12 cellular contexts compared by ENCODE assay signal in the genomic region with DNA sequence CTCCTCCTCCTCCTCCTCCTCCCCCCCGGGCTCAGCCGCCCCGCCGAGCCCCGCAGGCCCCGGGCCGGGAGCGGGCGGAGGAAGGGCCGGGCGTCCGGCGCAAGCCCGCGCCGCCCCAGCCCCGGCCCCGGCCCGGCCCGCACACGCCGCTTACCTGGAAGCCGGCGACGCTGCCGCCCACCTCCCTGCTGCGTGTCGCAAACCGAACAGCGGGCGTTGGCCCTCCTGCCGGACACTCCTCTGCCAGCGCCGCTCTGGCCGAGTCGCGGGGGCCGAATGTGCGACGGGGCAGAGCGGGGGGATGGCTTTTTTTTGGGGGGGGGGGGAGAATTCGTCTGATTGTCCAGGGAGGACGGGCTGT. TPM values are rescaled to one million over a fixed set of nuclear protein-coding genes. Genes with fewer than 3 reads are reported as not detected.
DNase-seq lines count a peak whose midpoint lies in the region; ATAC-seq and TF ChIP-seq lines count a peak whose summit lies in the region.
"Had no signal": no experiment of that assay in that cellular context is flagged by ENCODE, and none has a peak within 500 bp of the region (broad histone marks: within the 10 kb centered on the region; RNA-seq: fewer than 3 reads in every experiment).

No MANE protein-coding gene starts in this region.

- H3K4me1 ChIP-seq in CD4-positive, alpha-beta memory T cell (ENCODE audit: insufficient read depth, low read length), result peaks cover 14% of the 10 kb centered on the region
- H3K4me1 ChIP-seq in SJCRH30, result peaks cover 15% of the 10 kb centered on the region; the same call in 1 of the 2 replicates
- peaks cover 38% of the 10 kb centered on the region for H3K4me1 ChIP-seq in left ventricle myocardium inferior
- H3K4me1 ChIP-seq in prostate gland (replicated peaks), result peaks cover 6% of the 10 kb centered on the region

- H3K27ac Mint-ChIP-seq in CD4-positive, alpha-beta memory T cell, result no peak overlapping the region

- intact Hi-C loops in CD4-positive, alpha-beta memory T cell (cut with micrococcal nuclease), result no loop called here
- intact Hi-C loops in left ventricle myocardium inferior (cut with micrococcal nuclease), result no loop called here
- intact Hi-C loops in prostate gland (cut with DNase I), result no loop called here

- H3K4me3 ChIP-seq in CD4-positive, alpha-beta memory T cell (ENCODE audit: low read length in 2 of 2), result no peak overlapping the region
- H3K4me3 ChIP-seq in SJCRH30 (peak overlapping the region; percentile 85), left ventricle myocardium inferior (peak overlapping the region; percentile 67), prostate gland (peak overlapping the region; percentile 12 to 22)

- DNase-seq in CD4-positive, alpha-beta memory T cell, result no peak
- DNase-seq in SJCRH30 (no peak), left ventricle myocardium inferior (no peak), prostate gland (ENCODE audit: low spot score) (no peak), globus pallidus (ENCODE audit: low spot score) (no peak), NCI-H82 (lab: John Stamatoyannopoulos, UW) (no peak), SKM-1 (lab: John Stamatoyannopoulos, UW; ENCODE audit: unreplicated experiment) (no peak)
- DNase-seq: activated gamma-delta T cell, SIG-M5 had no signal

- no peak for TF ChIP-seq POLR2A in prostate gland (IDR thresholded peaks at IDR 0.05)

- H3K27me3 Mint-ChIP-seq in CD4-positive, alpha-beta memory T cell, result peaks cover 39 to 44% of the 10 kb centered on the region in 2 donors

- H3K36me3 Mint-ChIP-seq in CD4-positive, alpha-beta memory T cell, result no peaks in the 10 kb centered on the region

- no peaks in the 10 kb centered on the region for H3K36me3 ChIP-seq in CD4-positive, alpha-beta memory T cell (ENCODE audit: insufficient read depth, low read length)
- H3K36me3 ChIP-seq in SJCRH30, result peaks cover 47% of the 10 kb centered on the region
- peaks cover 11% of the 10 kb centered on the region for H3K36me3 ChIP-seq in left ventricle myocardium inferior
- H3K36me3 ChIP-seq in prostate gland, result no peaks in the 10 kb centered on the region

- peaks cover 27% of the 10 kb centered on the region for H3K27me3 ChIP-seq in CD4-positive, alpha-beta memory T cell (ENCODE audit: insufficient read depth, low read length)
- H3K27me3 ChIP-seq in SJCRH30 (no peaks in the 10 kb centered on the region), left ventricle myocardium inferior (ENCODE audit: low read depth) (peaks cover 97% of the 10 kb centered on the region), prostate gland (replicated peaks; ENCODE audit: insufficient read depth) (peaks cover 29% of the 10 kb centered on the region)

- POLR2A ChIA-PET in CD4-positive, alpha-beta memory T cell (lab: Charles Lee; ENCODE audit: partially characterized antibody), result no interaction called here

- ATAC-seq in HG02885 (IDR thresholded peaks at IDR 0.05; ENCODE audit: poor library complexity, unreplicated experiment), result no peak

- WGBS in prostate gland, result 4% methylated on average over 14 of the region's 43 CpGs

- H3K4me1 Mint-ChIP-seq in CD4-positive, alpha-beta memory T cell, result peaks cover 0 to 24% (median 4%) of the 10 kb centered on the region in 4 donors

- no peaks in the 10 kb centered on the region for H3K9me3 ChIP-seq in CD4-positive, alpha-beta memory T cell (ENCODE audit: control insufficient read depth in 1 of 2, low read length in 2 of 2)
- no peaks in the 10 kb centered on the region for H3K9me3 ChIP-seq in SJCRH30 (replicated peaks)
- no peaks in the 10 kb centered on the region for H3K9me3 ChIP-seq in left ventricle myocardium inferior (replicated peaks)
- H3K9me3 ChIP-seq in prostate gland, result no peaks in the 10 kb centered on the region

- CTCF ChIA-PET in CD4-positive, alpha-beta memory T cell (lab: Charles Lee; ENCODE audit: partially characterized antibody), result no interaction called here

- peaks cover 0 to 5% (median 0%) of the 10 kb centered on the region in 8 donors for H3K9me3 Mint-ChIP-seq in CD4-positive, alpha-beta memory T cell

- H3K27ac ChIP-seq in CD4-positive, alpha-beta memory T cell (ENCODE audit: low read depth, low read length), result no peak overlapping the region
- H3K27ac ChIP-seq in SJCRH30 (peak overlapping the region; percentile 61; the same call in 1 of the 2 replicates), left ventricle myocardium inferior (replicated peaks) (peak overlapping the region; percentile 80), prostate gland (no peak overlapping the region)

- TF ChIP-seq CTCF in left ventricle myocardium inferior (IDR thresholded peaks at IDR 0.05; ENCODE audit: borderline replicate concordance) (no peak), prostate gland (IDR thresholded peaks at IDR 0.05) (no peak)

- H3K4me3 Mint-ChIP-seq in CD4-positive, alpha-beta memory T cell, result peak overlapping the region; percentile 76 to 92 (median 86)

RNA-seq across cellular contexts. Expression of gene IGF2, which starts 1.1 kb away (rescaled TPM):
- not detected for total RNA-seq in CD4-positive, alpha-beta memory T cell
- not detected for polyA plus RNA-seq in CD4-positive, alpha-beta memory T cell
- total RNA-seq in SJCRH30 (2014; rRNA removed; shearing (Covaris generic)), result 513 and 574 TPM in 2 replicates
- 75.0 TPM for total RNA-seq in left ventricle myocardium inferior
- total RNA-seq in prostate gland, result 10 to 100 TPM in 1 of 2 donors, 1 to 10 TPM in 1; 4.1 to 80.7 TPM

RNA-seq across cellular contexts. Expression of gene INS, which starts 23.0 kb away (rescaled TPM):
- not detected for total RNA-seq in CD4-positive, alpha-beta memory T cell
- polyA plus RNA-seq in CD4-positive, alpha-beta memory T cell, result not detected
- not detected in 2 replicates for total RNA-seq in SJCRH30 (2014; rRNA removed; shearing (Covaris generic))
- total RNA-seq in left ventricle myocardium inferior, result not detected
- not detected for total RNA-seq in prostate gland
- total RNA-seq: frontal cortex, ureter had no signal

RNA-seq across cellular contexts. Expression of gene TH, which starts 33.6 kb away (rescaled TPM):
- not detected for total RNA-seq in CD4-positive, alpha-beta memory T cell
- polyA plus RNA-seq in CD4-positive, alpha-beta memory T cell, result not detected
- total RNA-seq in SJCRH30 (2014; rRNA removed; shearing (Covaris generic)), result not detected in 2 replicates
- total RNA-seq in left ventricle myocardium inferior, result not detected
- 1 to 10 TPM in 1 of 2 donors, not detected in 1; 2.4 TPM for total RNA-seq in prostate gland

Comparison
In these comparisons a context has a peak if more than half of its experiments do, and no peak if none do; other contexts are left out.
1. H3K27ac ChIP-seq: peak in SJCRH30 (single experiment) and left ventricle myocardium inferior (single experiment); none in CD4-positive, alpha-beta memory T cell (single experiment) and prostate gland (0 of 2).
2. H3K4me3 ChIP-seq: peak in SJCRH30 (single experiment), left ventricle myocardium inferior (single experiment) and prostate gland (2 of 2); none in CD4-positive, alpha-beta memory T cell (0 of 2).
3. RNA of gene IGF2, which starts 1.1 kb away (total RNA-seq): 513 to 574 TPM in SJCRH30, 4.1 to 80.7 TPM in prostate gland and 75.0 TPM in left ventricle myocardium inferior (single experiment); not detected in CD4-positive, alpha-beta memory T cell; every median in the first group is over 4 times any median in the second.